Comparison of ENCODE assay signal across 9 cellular contexts in genomic region chr1:9183898-9184297, GRCh38. TPM values are rescaled to one million over a fixed set of nuclear protein-coding genes. Genes with fewer than 3 reads are reported as not detected.
DNase-seq lines count a peak whose midpoint lies in the region; ATAC-seq, FAIRE-seq and TF ChIP-seq lines count a peak whose summit lies in the region.
"Had no signal": no experiment of that assay in that cellular context is flagged by ENCODE, and none has a peak within 500 bp of the region (broad histone marks: within the 10 kb centered on the region; RNA-seq: fewer than 3 reads in every experiment).

No MANE protein-coding gene starts in this region.

- CTCF ChIA-PET in endothelial cell of umbilical vein (lab: Charles Lee): interaction anchor here (0.6 kb wide), 1 partner anchor 39 kb away, joined by 4 read pairs; no protein-coding TSS in a partner anchor

- H2AFZ ChIP-seq in endothelial cell of umbilical vein (ENCODE audit: low read depth, low read length): no peak overlapping the region
- H2AFZ ChIP-seq in neural progenitor cell (replicated peaks): no peak overlapping the region

- no peak for TF ChIP-seq POLR2A in endothelial cell of umbilical vein (IDR thresholded peaks at IDR 0.05; ENCODE audit: low read depth, low read length)
- no peak for TF ChIP-seq POLR2A in gastrocnemius medialis (IDR thresholded peaks at IDR 0.05)

- H3K79me2 ChIP-seq in endothelial cell of umbilical vein (ENCODE audit: control insufficient read depth, insufficient read depth, low read length) (peaks cover 40% of the 10 kb centered on the region), neural progenitor cell (ENCODE audit: low read depth) (peaks cover 30% of the 10 kb centered on the region)

- TF ChIP-seq CTCF in endothelial cell of umbilical vein (IDR thresholded peaks at IDR 0.05; ENCODE audit: extremely low read depth in 1 of 2, insufficient read depth in 1 of 2, low read depth in 1 of 2, low read length in 2 of 2): no peak
- no peak for TF ChIP-seq CTCF in neural progenitor cell (IDR thresholded peaks at IDR 0.05)
- no peak for TF ChIP-seq CTCF in gastrocnemius medialis (IDR thresholded peaks at IDR 0.05 in 4 of 5, conservative IDR thresholded peaks at IDR 0.05 in 1 of 5)

- no peak overlapping the region for H3K27ac Mint-ChIP-seq in neural progenitor cell
- H3K27ac Mint-ChIP-seq: activated CD8-positive, alpha-beta memory T cell treated with anti-CD3 and anti-CD28 coated beads, Interleukin-2, amount 10 ng/mL, durations not matched to agents 7 days and 5 days had no signal

- H3K36me3 Mint-ChIP-seq in neural progenitor cell: no peaks in the 10 kb centered on the region

- ATAC-seq in gastrocnemius medialis: no peak
- no peak for ATAC-seq in GM21390 (IDR thresholded peaks at IDR 0.05; ENCODE audit: unreplicated experiment)
- ATAC-seq: activated CD8-positive, alpha-beta memory T cell treated with anti-CD3 and anti-CD28 coated beads, Interleukin-2, amount 10 ng/mL, durations not matched to agents 7 days and 5 days had no signal

- POLR2A ChIA-PET in endothelial cell of umbilical vein (lab: Charles Lee): no interaction called here

- H3K4me1 ChIP-seq in HUES64 (ENCODE audit: insufficient read depth, low read length) (no peaks in the 10 kb centered on the region; the same call in 1 of the 2 replicates), endothelial cell of umbilical vein (ENCODE audit: control insufficient read depth, extremely low read depth, insufficient read depth, low read length) (peaks cover 22% of the 10 kb centered on the region), neural progenitor cell (peaks cover 13% of the 10 kb centered on the region), gastrocnemius medialis (peaks cover 0 to 3% of the 10 kb centered on the region in 2 donors)

- dilution Hi-C loops in endothelial cell of umbilical vein (cut with MboI; ENCODE audit: extremely low pct_ligation_motif_present, low sequenced_read_pairs): no loop called here

- peak overlapping the region; percentile 65 for H3K4me3 Mint-ChIP-seq in neural progenitor cell

- H3K9me1 ChIP-seq in endothelial cell of umbilical vein (replicated peaks; ENCODE audit: control insufficient read depth, extremely low read depth, insufficient read depth, low read length): no peaks in the 10 kb centered on the region

- H3K27me3 Mint-ChIP-seq in neural progenitor cell (ENCODE audit: insufficient read depth, low read depth): peaks cover 45% of the 10 kb centered on the region

- DNase-seq in GM03348 (ENCODE audit: low spot score) (peak; percentile 29), endothelial cell of umbilical vein (ENCODE audit: low read depth, low spot score) (no peak), neural progenitor cell (ENCODE audit: low spot score) (no peak), gastrocnemius medialis (no peak), kidney tubule cell (ENCODE audit: low spot score) (no peak)
- DNase-seq: activated CD8-positive, alpha-beta memory T cell treated with anti-CD3 and anti-CD28 coated beads, Interleukin-2, amount 10 ng/mL, durations not matched to agents 7 days and 5 days; MG63 had no signal

- H4K20me1 ChIP-seq in endothelial cell of umbilical vein (replicated peaks; ENCODE audit: control insufficient read depth, extremely low read depth, insufficient read depth, low read length): no peaks in the 10 kb centered on the region
- H4K20me1 ChIP-seq in neural progenitor cell (ENCODE audit: low read depth): no peaks in the 10 kb centered on the region

- H3K4me2 ChIP-seq in endothelial cell of umbilical vein (ENCODE audit: insufficient read depth, low read length) (peak overlapping the region; percentile 51), neural progenitor cell (peak overlapping the region; percentile 95)

- no peaks in the 10 kb centered on the region for H3K9me3 ChIP-seq in HUES64 (ENCODE audit: insufficient read depth, low read depth, low read length)
- H3K9me3 ChIP-seq in endothelial cell of umbilical vein (replicated peaks; ENCODE audit: control insufficient read depth, insufficient read depth, low read length): no peaks in the 10 kb centered on the region
- no peaks in the 10 kb centered on the region for H3K9me3 ChIP-seq in neural progenitor cell (ENCODE audit: low read depth)
- H3K9me3 ChIP-seq in gastrocnemius medialis: no peaks in the 10 kb centered on the region
- H3K9me3 ChIP-seq: MG63 had no signal

- H3K9me3 Mint-ChIP-seq in neural progenitor cell: no peaks in the 10 kb centered on the region

- in situ Hi-C loops in gastrocnemius medialis (cut with MboI; ENCODE audit: low sequenced_read_pairs in 4 of 4): loop anchor here in 2 of 4 donors (25.0 kb wide), 1 partner anchor 272 kb away; no protein-coding TSS in a partner anchor

- no TSS peak for BruUV-seq in endothelial cell of umbilical vein (replicated peaks; lab: Mats Ljungman, UMichigan)

- peaks cover 16% of the 10 kb centered on the region for H3K4me1 Mint-ChIP-seq in neural progenitor cell

- no peak for FAIRE-seq in endothelial cell of umbilical vein (lab: Jason Lieb, UNC)

- H3K27me3 ChIP-seq in HUES64 (ENCODE audit: insufficient read depth, low read length): peaks cover 30% of the 10 kb centered on the region
- H3K27me3 ChIP-seq in endothelial cell of umbilical vein (ENCODE audit: control insufficient read depth in 2 of 2, insufficient read depth in 2 of 2, low read length in 2 of 2): no peaks in the 10 kb centered on the region
- peaks cover 30% of the 10 kb centered on the region for H3K27me3 ChIP-seq in neural progenitor cell
- peaks cover 0 to 8% (median 8%) of the 10 kb centered on the region in 3 donors for H3K27me3 ChIP-seq in gastrocnemius medialis
- H3K27me3 ChIP-seq: MG63 had no signal

- intact Hi-C loops in endothelial cell of umbilical vein (cut with micrococcal nuclease): loop anchor here (5.0 kb wide), 2 partner anchors 42 to 57 kb away; partner anchors contain the start of gene GPR157
- intact Hi-C loops in gastrocnemius medialis (cut with DNase I; ENCODE audit: low total_unique reads): loop anchor here (5.0 kb wide), 1 partner anchor 48 kb away; the partner anchor contains the start of gene H6PD

- H3K27ac ChIP-seq in HUES64 (ENCODE audit: low read depth, low read length) (no peak overlapping the region), endothelial cell of umbilical vein (ENCODE audit: insufficient read depth, low read depth, low read length) (no peak overlapping the region), neural progenitor cell (no peak overlapping the region), gastrocnemius medialis (no peak overlapping the region)

- 73% methylated on average over 4 of the region's 4 CpGs for WGBS in HUES64

- H3K9ac ChIP-seq in HUES64 (ENCODE audit: low read depth, low read length) (0 out of 2 replicates have a peak overlapping the region, but pooled peaks have one; percentile 87), endothelial cell of umbilical vein (replicated peaks; ENCODE audit: extremely low read depth, insufficient read depth, low read length) (no peak overlapping the region), neural progenitor cell (no peak overlapping the region)

- H3F3A ChIP-seq in neural progenitor cell (ENCODE audit: low read depth): peaks cover 16% of the 10 kb centered on the region

- H3K36me3 ChIP-seq in HUES64 (ENCODE audit: insufficient read depth, low read length) (no peaks in the 10 kb centered on the region), endothelial cell of umbilical vein (ENCODE audit: control insufficient read depth in 2 of 2, extremely low read depth in 1 of 2, insufficient read depth in 2 of 2, low read length in 2 of 2) (peaks cover 0 to under 1% of the 10 kb centered on the region in 2 experiments), neural progenitor cell (no peaks in the 10 kb centered on the region), gastrocnemius medialis (no peaks in the 10 kb centered on the region)
- H3K36me3 ChIP-seq: MG63 had no signal

- H3K4me3 ChIP-seq in HUES64 (ENCODE audit: low read length) (peak overlapping the region; percentile 58), endothelial cell of umbilical vein (replicated peaks in 1 of 3; ENCODE audit: insufficient read depth in 1 of 3, low read depth in 1 of 3, low read length in 3 of 3) (peak overlapping the region in 1 of 3 experiments; percentile 79), neural progenitor cell (peak overlapping the region; percentile 65), gastrocnemius medialis (no peak overlapping the region)
- H3K4me3 ChIP-seq: MG63 had no signal

TF ChIP-seq in endothelial cell of umbilical vein, 7 proteins besides CTCF, POLR2A, EP300 and RAD21 (continues in another document):
- TF ChIP-seq POLR2AphosphoS5 (IDR thresholded peaks at IDR 0.05; ENCODE audit: insufficient read depth, low read depth, low read length): no peak
- TF ChIP-seq FOS (IDR thresholded peaks at IDR 0.05; ENCODE audit: borderline replicate concordance, insufficient read depth, low read length): no peak
- no peak for TF ChIP-seq JUN (IDR thresholded peaks at IDR 0.05; ENCODE audit: borderline replicate concordance, insufficient read depth, insufficient read length, low read depth)
- TF ChIP-seq MYC (IDR thresholded peaks at IDR 0.05; ENCODE audit: low read depth, low read length): no peak

RNA-seq across cellular contexts. Expression of gene H6PD, which starts 50.7 kb away (rescaled TPM):
- polyA plus RNA-seq in HUES64 (2013, experiment 1 of 2): 3.1 TPM
- polyA plus RNA-seq in HUES64 (2013, experiment 2 of 2): 5.7 TPM
- 29.0 and 40.1 TPM in 2 replicates for total RNA-seq in endothelial cell of umbilical vein
- polyA plus RNA-seq in endothelial cell of umbilical vein: 24.5 and 26.9 TPM in 2 replicates
- polyA plus RNA-seq in endothelial cell of umbilical vein (2011; cell fraction: cytosol; rRNA removed): 22.5 and 26.8 TPM in 2 replicates
- 19.4 and 21.4 TPM in 2 replicates for polyA plus RNA-seq in endothelial cell of umbilical vein (2011; cell fraction: nucleus; rRNA removed)
- polyA plus RNA-seq in endothelial cell of umbilical vein (2012): 20.4 and 21.0 TPM in 2 replicates
- polyA minus RNA-seq in endothelial cell of umbilical vein: 31.0 and 33.4 TPM in 2 replicates
- 3.4 TPM for polyA minus RNA-seq in endothelial cell of umbilical vein (2011; cell fraction: cytosol; rRNA and poly(A)+ RNA removed)
- 11.2 and 11.9 TPM in 2 replicates for polyA minus RNA-seq in endothelial cell of umbilical vein (2011; cell fraction: nucleus; rRNA and poly(A)+ RNA removed)
- 6.0 and 15.2 TPM in 2 replicates for total RNA-seq in neural progenitor cell (ENCODE audit: low replicate concordance)
- total RNA-seq in gastrocnemius medialis: 10 to 100 TPM; 37.3 to 65.1 (median 44.4) TPM

RNA-seq across cellular contexts. Expression of gene GPR157, which starts 55.0 kb away (rescaled TPM):
- polyA plus RNA-seq in HUES64 (2013, experiment 1 of 2): 0.95 TPM
- 1.3 TPM for polyA plus RNA-seq in HUES64 (2013, experiment 2 of 2)
- total RNA-seq in endothelial cell of umbilical vein (5.2 and 6.5 TPM in 2 replicates), neural progenitor cell (ENCODE audit: low replicate concordance) (1.6 and 2.1 TPM in 2 replicates), gastrocnemius medialis (10 to 100 TPM; 12.9 to 38.1 (median 18.9) TPM)
- polyA plus RNA-seq in endothelial cell of umbilical vein: 1.0 and 1.2 TPM in 2 replicates
- 0.96 and 1.0 TPM in 2 replicates for polyA plus RNA-seq in endothelial cell of umbilical vein (2011; cell fraction: cytosol; rRNA removed)
- polyA plus RNA-seq in endothelial cell of umbilical vein (2011; cell fraction: nucleus; rRNA removed): 1.3 and 1.8 TPM in 2 replicates
- 2.9 and 6.9 TPM in 2 replicates for polyA plus RNA-seq in endothelial cell of umbilical vein (2012)
- 1.4 and 1.9 TPM in 2 replicates for polyA minus RNA-seq in endothelial cell of umbilical vein
- polyA minus RNA-seq in endothelial cell of umbilical vein (2011; cell fraction: cytosol; rRNA and poly(A)+ RNA removed): 7.7 TPM
- polyA minus RNA-seq in endothelial cell of umbilical vein (2011; cell fraction: nucleus; rRNA and poly(A)+ RNA removed): 1.4 and 1.5 TPM in 2 replicates

Comparison
In these comparisons a context has a peak if more than half of its experiments do, and no peak if none do; other contexts are left out.
1. H3K4me3 ChIP-seq: peak in HUES64 (single experiment) and neural progenitor cell (single experiment); none in gastrocnemius medialis (0 of 4).